ENCODE assay signal across 8 cellular contexts in genomic region chr20:2756056-2756611, GRCh38. TPM values are rescaled to one million over a fixed set of nuclear protein-coding genes. Genes with fewer than 3 reads are reported as not detected.
DNase-seq lines count a peak whose midpoint lies in the region; ATAC-seq, FAIRE-seq and TF ChIP-seq lines count a peak whose summit lies in the region.

No MANE protein-coding gene starts in this region.

- no peaks in the 10 kb centered on the region for H3K79me2 ChIP-seq in GM23338 (replicated peaks; ENCODE audit: insufficient read depth)
- no peaks in the 10 kb centered on the region for H3K79me2 ChIP-seq in astrocyte (ENCODE audit: insufficient read depth, low read length)

- H2AFZ ChIP-seq in GM23338, result no peak overlapping the region; the same call in 1 of the 2 replicates
- H2AFZ ChIP-seq in astrocyte (ENCODE audit: low read depth, low read length), result no peak overlapping the region

- H3K27me3 ChIP-seq in GM23338 (ENCODE audit: insufficient read depth) (peaks cover 42% of the 10 kb centered on the region), astrocyte (ENCODE audit: insufficient read depth, low read length) (peaks cover 40% of the 10 kb centered on the region)

- no peaks in the 10 kb centered on the region for H3K9me3 Mint-ChIP-seq in GM23338
- H3K9me3 Mint-ChIP-seq in astrocyte (ENCODE audit: unreplicated experiment), result peaks cover 2% of the 10 kb centered on the region
- H3K9me3 Mint-ChIP-seq in stimulated activated effector memory CD8-positive, alpha-beta T cell treated with anti-CD3 and anti-CD28 coated beads, Interleukin-12 subunit alpha, Interleukin-12 subunit beta, amount 100 ng/mL, for 72 hours, result no peaks in the 10 kb centered on the region

- H3K27me3 Mint-ChIP-seq in GM23338 (ENCODE audit: insufficient read depth, low read depth, poor library complexity) (peaks cover 32% of the 10 kb centered on the region), astrocyte (ENCODE audit: low read depth, unreplicated experiment) (peaks cover 58% of the 10 kb centered on the region)

- H3K4me2 ChIP-seq in GM23338, result no peak overlapping the region
- no peak overlapping the region for H3K4me2 ChIP-seq in astrocyte (ENCODE audit: low read length)

- no peaks in the 10 kb centered on the region; the same call in 1 of the 2 replicates for H3F3A ChIP-seq in GM23338 (replicated peaks; ENCODE audit: low read depth)

- H3K4me3 Mint-ChIP-seq in GM23338, result no peak overlapping the region
- H3K4me3 Mint-ChIP-seq in astrocyte (ENCODE audit: unreplicated experiment), result no peak overlapping the region
- no peak overlapping the region for H3K4me3 Mint-ChIP-seq in stimulated activated effector memory CD8-positive, alpha-beta T cell treated with anti-CD3 and anti-CD28 coated beads, Interleukin-12 subunit alpha, Interleukin-12 subunit beta, amount 100 ng/mL, for 72 hours

- H3K27ac ChIP-seq in GM23338 (ENCODE audit: low read depth), result no peak overlapping the region
- no peak overlapping the region for H3K27ac ChIP-seq in astrocyte (ENCODE audit: low read depth, low read length)

- FAIRE-seq in astrocyte (lab: Jason Lieb, UNC), result no peak

- peak; percentile 82 to 98 for TF ChIP-seq CTCF in GM23338 (conservative IDR thresholded peaks at IDR 0.05; ENCODE audit: low read depth in 2 of 2)
- TF ChIP-seq CTCF in astrocyte (IDR thresholded peaks at IDR 0.05; ENCODE audit: insufficient read depth, low read depth, low read length), result peak; percentile 51

- H3K9me3 ChIP-seq in astrocyte (ENCODE audit: insufficient read depth, low read depth, low read length), result no peaks in the 10 kb centered on the region

- H3K9ac ChIP-seq in astrocyte (ENCODE audit: low read length), result no peak overlapping the region

- H3K9me2 ChIP-seq in GM23338 (ENCODE audit: insufficient read depth), result no peaks in the 10 kb centered on the region

- H3K4me1 ChIP-seq in GM23338 (ENCODE audit: insufficient read depth) (peaks cover 11% of the 10 kb centered on the region), astrocyte (ENCODE audit: insufficient read depth, low read length) (peaks cover 11% of the 10 kb centered on the region)

- H3K4me1 Mint-ChIP-seq in GM23338 (peaks cover 25% of the 10 kb centered on the region), astrocyte (ENCODE audit: low read depth, unreplicated experiment) (peaks cover 1% of the 10 kb centered on the region)
- peaks cover 31% of the 10 kb centered on the region for H3K4me1 Mint-ChIP-seq in stimulated activated effector memory CD8-positive, alpha-beta T cell treated with anti-CD3 and anti-CD28 coated beads, Interleukin-12 subunit alpha, Interleukin-12 subunit beta, amount 100 ng/mL, for 72 hours

- H3K27ac Mint-ChIP-seq in GM23338 (no peak overlapping the region), astrocyte (ENCODE audit: unreplicated experiment) (no peak overlapping the region)
- H3K27ac Mint-ChIP-seq in stimulated activated effector memory CD8-positive, alpha-beta T cell treated with anti-CD3 and anti-CD28 coated beads, Interleukin-12 subunit alpha, Interleukin-12 subunit beta, amount 100 ng/mL, for 72 hours, result no peak overlapping the region

- H4K20me1 ChIP-seq in GM23338 (replicated peaks; ENCODE audit: insufficient read depth) (peaks cover 2% of the 10 kb centered on the region; the same call in 1 of the 2 replicates), astrocyte (ENCODE audit: insufficient read depth, low read length) (no peaks in the 10 kb centered on the region)

- H3K36me3 Mint-ChIP-seq in GM23338 (ENCODE audit: low read depth) (no peaks in the 10 kb centered on the region; the same call in 2 of the 3 replicates), astrocyte (ENCODE audit: low read depth, unreplicated experiment) (no peaks in the 10 kb centered on the region)
- no peaks in the 10 kb centered on the region for H3K36me3 Mint-ChIP-seq in stimulated activated effector memory CD8-positive, alpha-beta T cell treated with anti-CD3 and anti-CD28 coated beads, Interleukin-12 subunit alpha, Interleukin-12 subunit beta, amount 100 ng/mL, for 72 hours

- H3K4me3 ChIP-seq in GM23338 (no peak overlapping the region), astrocyte (ENCODE audit: insufficient read depth, low read depth, low read length) (no peak overlapping the region)

- peak; percentile 61 for ATAC-seq in GM23338
- ATAC-seq in left lobe of liver, result peak; percentile 43
- no peak for ATAC-seq in stimulated activated effector memory CD8-positive, alpha-beta T cell treated with anti-CD3 and anti-CD28 coated beads, Interleukin-12 subunit alpha, Interleukin-12 subunit beta, amount 100 ng/mL, for 72 hours
- ATAC-seq in HG03571 (IDR thresholded peaks at IDR 0.05; ENCODE audit: unreplicated experiment), result no peak
- ATAC-seq in GM21529 (IDR thresholded peaks at IDR 0.05; ENCODE audit: unreplicated experiment), result no peak

- H3K36me3 ChIP-seq in GM23338 (ENCODE audit: insufficient read depth) (no peaks in the 10 kb centered on the region), astrocyte (ENCODE audit: insufficient read depth, low read length) (no peaks in the 10 kb centered on the region)

- DNase-seq in AG08395 (ENCODE audit: low spot score) (peak; percentile 69), GM23338 (ENCODE audit: low spot score) (peak; percentile 86), astrocyte (ENCODE audit: low read depth) (no peak), left lobe of liver (ENCODE audit: low spot score) (no peak), CD1c-positive myeloid dendritic cell (ENCODE audit: extremely low spot score) (no peak)
- no peak for DNase-seq in stimulated activated effector memory CD8-positive, alpha-beta T cell treated with anti-CD3 and anti-CD28 coated beads, Interleukin-12 subunit alpha, Interleukin-12 subunit beta, amount 100 ng/mL, for 72 hours (ENCODE audit: low spot score in 2 of 2)

TF ChIP-seq in GM23338, 12 proteins besides CTCF, POLR2A, EP300 and RAD21 (continues in another document):
- TF ChIP-seq ETS1 (IDR thresholded peaks at IDR 0.05) (no peak), NANOG (IDR thresholded peaks at IDR 0.05; ENCODE audit: borderline replicate concordance) (no peak), ZNF114 (CRISPR knock-in tag; IDR thresholded peaks at IDR 0.05) (no peak), POLR2AphosphoS5 (IDR thresholded peaks at IDR 0.05; ENCODE audit: low read depth) (no peak), JUNB (IDR thresholded peaks at IDR 0.05; ENCODE audit: unreplicated experiment) (no peak), CREB1 (CRISPR knock-in tag; IDR thresholded peaks at IDR 0.05; ENCODE audit: low read depth) (no peak)

RNA-seq across cellular contexts. Expression of gene CPXM1, which starts 44.3 kb away (rescaled TPM):
- total RNA-seq in GM23338 (2014; rRNA removed; shearing (Covaris generic)), result 21.5 and 29.3 TPM in 2 replicates
- 15.3 and 17.0 TPM in 2 replicates for polyA plus RNA-seq in GM23338 (2016; fragmentation: Nextera tagmentation; extraction: Ambion mirVana)
- total RNA-seq in astrocyte, result 10.6 and 10.9 TPM in 2 replicates
- not detected for total RNA-seq in left lobe of liver

RNA-seq across cellular contexts. Expression of gene C20orf141, which starts 58.7 kb away (rescaled TPM):
- not detected in 2 replicates for total RNA-seq in GM23338 (2014; rRNA removed; shearing (Covaris generic))
- polyA plus RNA-seq in GM23338 (2016; fragmentation: Nextera tagmentation; extraction: Ambion mirVana), result not detected in 2 replicates
- total RNA-seq in astrocyte (not detected in 2 replicates), left lobe of liver (not detected)

Comparison
In these comparisons a context has a peak if more than half of its experiments do, and no peak if none do; other contexts are left out.
1. DNase-seq: peak in AG08395 (single experiment) and GM23338 (single experiment); none in astrocyte (single experiment), left lobe of liver (single experiment), stimulated activated effector memory CD8-positive, alpha-beta T cell treated with anti-CD3 and anti-CD28 coated beads, Interleukin-12 subunit alpha, Interleukin-12 subunit beta, amount 100 ng/mL, for 72 hours (0 of 2) and CD1c-positive myeloid dendritic cell (single experiment).
2. ATAC-seq: peak in GM23338 (single experiment) and left lobe of liver (single experiment); none in stimulated activated effector memory CD8-positive, alpha-beta T cell treated with anti-CD3 and anti-CD28 coated beads, Interleukin-12 subunit alpha, Interleukin-12 subunit beta, amount 100 ng/mL, for 72 hours (single experiment), HG03571 (single experiment) and GM21529 (single experiment).
3. RNA of gene CPXM1, which starts 44.3 kb away (total RNA-seq): 21.5 to 29.3 TPM in GM23338 and 10.6 to 10.9 TPM in astrocyte; not detected in left lobe of liver (single experiment); every median in the first group is over 10 times any median in the second.